9 cellular contexts compared by ENCODE assay signal in the genomic region with DNA sequence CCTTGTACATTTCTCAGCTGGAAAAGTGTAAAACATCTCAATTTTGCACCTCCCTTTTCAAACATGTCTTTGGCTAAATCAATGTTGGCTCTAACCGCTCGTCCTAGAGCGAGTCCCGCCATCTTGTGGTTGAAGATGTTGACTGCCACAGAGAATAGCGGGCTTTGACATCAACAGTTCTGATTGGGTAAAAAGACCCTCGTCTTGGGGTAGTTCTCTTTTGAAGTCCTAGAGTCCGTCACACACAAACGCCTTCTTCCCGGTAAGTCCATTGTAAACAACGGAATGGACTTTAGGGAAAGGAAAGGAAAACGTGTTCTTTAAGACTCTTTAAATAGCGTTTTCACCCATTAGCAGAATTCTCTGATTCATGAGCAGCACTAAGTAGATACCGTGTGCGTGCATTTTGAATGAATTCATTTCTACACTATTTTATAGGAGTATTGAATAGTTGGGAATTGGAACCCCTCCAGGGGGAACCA. TPM values are rescaled to one million over a fixed set of nuclear protein-coding genes. Genes with fewer than 3 reads are reported as not detected.
DNase-seq lines count a peak whose midpoint lies in the region; ATAC-seq and TF ChIP-seq lines count a peak whose summit lies in the region.
"Had no signal": no experiment of that assay in that cellular context is flagged by ENCODE, and none has a peak within 500 bp of the region (broad histone marks: within the 10 kb centered on the region; RNA-seq: fewer than 3 reads in every experiment).

No MANE protein-coding gene starts in this region.

- H3K36me3 Mint-ChIP-seq in mesothelial cell of epicardium, result peaks cover 8% of the 10 kb centered on the region

- H3K9me3 Mint-ChIP-seq in mesothelial cell of epicardium, result peaks cover 10% of the 10 kb centered on the region

- DNase-seq in AG04449 (ENCODE audit: low read depth, low spot score), result no peak
- DNase-seq in NCI-H2227 (lab: John Stamatoyannopoulos, UW; ENCODE audit: unreplicated experiment), result peak; percentile 83
- DNase-seq in activated CD4-positive, alpha-beta T cell treated with anti-CD3 and anti-CD28 coated beads, Interleukin-2, amount 50 U/mL, for 48 hours, result peak; percentile 33 to 49
- DNase-seq in epidermal melanocyte (ENCODE audit: insufficient read length, low spot score), result peak; percentile 49
- peak in 1 of 2 experiments; percentile 22 for DNase-seq in mesothelial cell of epicardium (ENCODE audit: low spot score in 2 of 2, unreplicated experiment in 2 of 2)

- no peaks in the 10 kb centered on the region for H3K9me3 ChIP-seq in subcutaneous abdominal adipose tissue (ENCODE audit: control insufficient read depth in 5 of 5, low read length in 5 of 5)

- H3K27me3 ChIP-seq in subcutaneous abdominal adipose tissue (ENCODE audit: control insufficient read depth in 5 of 5, insufficient read depth in 4 of 5, low read length in 5 of 5), result no peaks in the 10 kb centered on the region

- POLR2A ChIA-PET in AG04449 (lab: Yijun Ruan, JAX), result no interaction called here

- peak; percentile 51 for TF ChIP-seq CTCF in AG04449 (IDR thresholded peaks at IDR 0.05; ENCODE audit: insufficient read depth, low read length, missing control alignments)
- TF ChIP-seq CTCF in mesothelial cell of epicardium (IDR thresholded peaks at IDR 0.05; ENCODE audit: unreplicated experiment), result peak; percentile 54

- peak overlapping the region; percentile 96 for H3K27ac Mint-ChIP-seq in mesothelial cell of epicardium

- H3K9ac ChIP-seq in subcutaneous abdominal adipose tissue (ENCODE audit: low read length in 5 of 5), result peak overlapping the region; percentile 48 to 95 (median 92)

- peak overlapping the region; percentile 19 for H3K27ac ChIP-seq in subcutaneous abdominal adipose tissue (ENCODE audit: low read depth, low read length)

- ATAC-seq in GM18511 (IDR thresholded peaks at IDR 0.05; ENCODE audit: unreplicated experiment), result peak; percentile 68
- ATAC-seq in HG03025 (IDR thresholded peaks at IDR 0.05; ENCODE audit: low FRiP score, unreplicated experiment), result peak; percentile 47

- peaks cover 16% of the 10 kb centered on the region for H3K27me3 Mint-ChIP-seq in mesothelial cell of epicardium (ENCODE audit: low read depth)

- peaks cover 21% of the 10 kb centered on the region for H3K4me1 Mint-ChIP-seq in mesothelial cell of epicardium

- peaks cover 0 to 11% (median 8%) of the 10 kb centered on the region in 5 donors for H3K36me3 ChIP-seq in subcutaneous abdominal adipose tissue (ENCODE audit: control insufficient read depth in 5 of 5, insufficient read depth in 5 of 5, low read length in 5 of 5)

- peaks cover 5 to 27% (median 23%) of the 10 kb centered on the region in 5 donors for H3K4me1 ChIP-seq in subcutaneous abdominal adipose tissue (ENCODE audit: control insufficient read depth in 5 of 5, insufficient read depth in 5 of 5, low read length in 5 of 5)

- H3K4me3 ChIP-seq in AG04449 (ENCODE audit: low read depth, low read length), result peak overlapping the region; percentile 90
- peak overlapping the region; percentile 91 to 98 (median 96) for H3K4me3 ChIP-seq in subcutaneous abdominal adipose tissue (ENCODE audit: low read depth in 1 of 5, low read length in 5 of 5)

- H3K4me3 Mint-ChIP-seq in mesothelial cell of epicardium, result peak overlapping the region; percentile 97

- CTCF ChIA-PET in AG04449 (lab: Yijun Ruan, JAX), result interaction anchor here (1.0 to 16.7 kb wide), 9 partner anchors 9 to 1075 kb away, joined by 3 to 532 read pairs (median 7); a partner anchor contains a TSS

RNA-seq across cellular contexts. Expression of a gene that starts 0.5 kb away (rescaled TPM):
- 35.4 to 41.9 TPM (median 39.1 TPM) in 3 replicates for total RNA-seq in mesothelial cell of epicardium

RNA-seq across cellular contexts. Expression of a gene that starts 13.5 kb away (rescaled TPM):
- 2.9 to 3.4 TPM (median 3.0 TPM) in 3 replicates for total RNA-seq in mesothelial cell of epicardium
- total RNA-seq: T-helper 1 cell treated with Interleukin-12 subunit alpha and Interleukin-12 subunit beta and Interleukin-4 antibody, amounts not matched to agents 30 ng/mL and 1 ng/mL, for 36 hours had no signal

RNA-seq across cellular contexts. Expression of a gene that starts 49.6 kb away (rescaled TPM):
- 5.1 to 5.2 TPM (median 5.2 TPM) in 3 replicates for total RNA-seq in mesothelial cell of epicardium
- total RNA-seq: T-helper 1 cell treated with Interleukin-12 subunit alpha and Interleukin-12 subunit beta and Interleukin-4 antibody, amounts not matched to agents 30 ng/mL and 1 ng/mL, for 36 hours had no signal
